ENCODE assay signal across 20 cellular contexts in genomic region chr7:148806187-148806586, GRCh38.
A peak's percentile ranks its signal among the peaks of the same experiment; 100 is the strongest.
DNase-seq lines count a peak whose midpoint lies in the region; ATAC-seq and TF ChIP-seq lines count a peak whose summit lies in the region.
"Had no signal": no experiment of that assay in that cellular context is flagged by ENCODE, and none has a peak within 500 bp of the region (broad histone marks: within the 10 kb centered on the region; RNA-seq: fewer than 3 reads in every experiment).

No MANE protein-coding gene starts in this region.

- H4K20me1 ChIP-seq in GM23248 (ENCODE audit: insufficient read depth) (no peaks in the 10 kb centered on the region), Karpas-422 (ENCODE audit: insufficient read depth, low read depth, low read length) (no peaks in the 10 kb centered on the region)

- no peaks in the 10 kb centered on the region for H3K27me3 ChIP-seq in naive thymus-derived CD4-positive, alpha-beta T cell (ENCODE audit: control insufficient read depth in 2 of 2, insufficient read depth in 2 of 2, low read length in 2 of 2)
- H3K27me3 ChIP-seq in GM23248 (replicated peaks; ENCODE audit: insufficient read depth) = no peaks in the 10 kb centered on the region
- H3K27me3 ChIP-seq in Karpas-422 (ENCODE audit: low read length) = no peaks in the 10 kb centered on the region
- H3K27me3 ChIP-seq: Peyer's patch had no signal

- H3K4me3 Mint-ChIP-seq in activated T-cell treated with anti-CD3 and anti-CD28 coated beads, Interleukin-2, amount 50 U/mL, for 24 hours = no peak overlapping the region
- H3K4me3 Mint-ChIP-seq in activated naive CD8-positive, alpha-beta T cell treated with anti-CD3 and anti-CD28 coated beads for 36 hours = no peak overlapping the region
- H3K4me3 Mint-ChIP-seq in naive thymus-derived CD4-positive, alpha-beta T cell = no peak overlapping the region

- peaks cover 7% of the 10 kb centered on the region for H3K4me1 Mint-ChIP-seq in activated T-cell treated with anti-CD3 and anti-CD28 coated beads, Interleukin-2, amount 50 U/mL, for 24 hours (ENCODE audit: low read depth)
- H3K4me1 Mint-ChIP-seq in activated naive CD8-positive, alpha-beta T cell treated with anti-CD3 and anti-CD28 coated beads for 36 hours = no peaks in the 10 kb centered on the region
- H3K4me1 Mint-ChIP-seq in naive thymus-derived CD4-positive, alpha-beta T cell = no peaks in the 10 kb centered on the region

- no peak overlapping the region for H3K9ac ChIP-seq in GM23248
- H3K9ac ChIP-seq in Karpas-422 (ENCODE audit: low read length) = no peak overlapping the region

- POLR2A ChIA-PET in HEK293 (lab: Yijun Ruan, JAX) = no interaction called here
- POLR2A ChIA-PET in naive thymus-derived CD4-positive, alpha-beta T cell (lab: Charles Lee) = no interaction called here

- H3K27ac Mint-ChIP-seq in activated T-cell treated with anti-CD3 and anti-CD28 coated beads, Interleukin-2, amount 50 U/mL, for 24 hours = peak overlapping the region; percentile 55
- peak overlapping the region; percentile 60 for H3K27ac Mint-ChIP-seq in activated naive CD8-positive, alpha-beta T cell treated with anti-CD3 and anti-CD28 coated beads for 36 hours
- peak overlapping the region in 5 of 9 donors; percentile 4 to 75 (median 42) for H3K27ac Mint-ChIP-seq in naive thymus-derived CD4-positive, alpha-beta T cell

- no peaks in the 10 kb centered on the region for H3K27me3 Mint-ChIP-seq in activated T-cell treated with anti-CD3 and anti-CD28 coated beads, Interleukin-2, amount 50 U/mL, for 24 hours
- H3K27me3 Mint-ChIP-seq in activated naive CD8-positive, alpha-beta T cell treated with anti-CD3 and anti-CD28 coated beads for 36 hours = no peaks in the 10 kb centered on the region
- no peaks in the 10 kb centered on the region for H3K27me3 Mint-ChIP-seq in naive thymus-derived CD4-positive, alpha-beta T cell

- H3K36me3 ChIP-seq in HEK293 (ENCODE audit: control insufficient read depth in 2 of 2, insufficient read depth in 1 of 2, low read length in 2 of 2) (peaks cover 2 to 74% of the 10 kb centered on the region in 2 experiments), GM23248 (ENCODE audit: low read depth) (peaks cover 11% of the 10 kb centered on the region; the same call in 1 of the 2 replicates), Karpas-422 (ENCODE audit: insufficient read depth, low read length) (peaks cover 40% of the 10 kb centered on the region)
- H3K36me3 ChIP-seq in naive thymus-derived CD4-positive, alpha-beta T cell (ENCODE audit: control insufficient read depth in 2 of 3, insufficient read depth in 3 of 3, low read length in 3 of 3) = peaks cover 0 to 32% (median 7%) of the 10 kb centered on the region in 3 experiments

- intact Hi-C loops in naive thymus-derived CD4-positive, alpha-beta T cell (cut with micrococcal nuclease) = no loop called here

- no peaks in the 10 kb centered on the region for H3K79me2 ChIP-seq in GM23248 (ENCODE audit: insufficient read depth)
- H3K79me2 ChIP-seq in Karpas-422 (ENCODE audit: low read length) = no peaks in the 10 kb centered on the region

- in situ Hi-C loops in GM23248 (cut with MboI) = no loop called here

- H3K9me3 ChIP-seq in HEK293 (ENCODE audit: control insufficient read depth, insufficient read depth, low read depth, low read length) = no peaks in the 10 kb centered on the region
- H3K9me3 ChIP-seq in naive thymus-derived CD4-positive, alpha-beta T cell (ENCODE audit: control insufficient read depth in 2 of 3, low read length in 3 of 3) = no peaks in the 10 kb centered on the region
- H3K9me3 ChIP-seq in GM23248 (ENCODE audit: low read depth) = no peaks in the 10 kb centered on the region
- no peaks in the 10 kb centered on the region for H3K9me3 ChIP-seq in Karpas-422 (ENCODE audit: low read length)
- H3K9me3 ChIP-seq: A549, Peyer's patch had no signal

- H3K4me2 ChIP-seq in GM23248 (ENCODE audit: unreplicated experiment) (no peak overlapping the region), Karpas-422 (ENCODE audit: low read depth, low read length, poor library complexity, severe bottlenecking) (no peak overlapping the region)
- H3K4me2 ChIP-seq: A549 had no signal

- H2AFZ ChIP-seq in GM23248 (no peak overlapping the region), Karpas-422 (ENCODE audit: low read length) (no peak overlapping the region)

- no peaks in the 10 kb centered on the region; the same call in 1 of the 2 replicates for H3F3A ChIP-seq in GM23248 (ENCODE audit: insufficient read depth)

- H3K27ac ChIP-seq in HEK293 (ENCODE audit: extremely low read depth, low read depth, low read length) (no peak overlapping the region), GM23248 (no peak overlapping the region), Karpas-422 (ENCODE audit: low read length) (no peak overlapping the region)
- H3K27ac ChIP-seq in naive thymus-derived CD4-positive, alpha-beta T cell (ENCODE audit: low read depth, low read length) = no peak overlapping the region
- H3K27ac ChIP-seq: A549, Peyer's patch had no signal

- H3K9me2 ChIP-seq in GM23248 (ENCODE audit: insufficient read depth) (no peaks in the 10 kb centered on the region), Karpas-422 (replicated peaks; ENCODE audit: insufficient read depth, low read length) (no peaks in the 10 kb centered on the region)

- no peak for ATAC-seq in naive thymus-derived CD4-positive, alpha-beta T cell
- ATAC-seq in HG02623 (IDR thresholded peaks at IDR 0.05; ENCODE audit: unreplicated experiment) = no peak
- ATAC-seq: A549 had no signal

- CTCF ChIA-PET in HEK293 (lab: Yijun Ruan, JAX) = no interaction called here
- CTCF ChIA-PET in naive thymus-derived CD4-positive, alpha-beta T cell (lab: Charles Lee) = no interaction called here

- TF ChIP-seq CTCF in HEK293 (tag by site-specific recombination; IDR thresholded peaks at IDR 0.05) = no peak

- DNase-seq in activated T-cell treated with anti-CD3 and anti-CD28 coated beads, Interleukin-2, amount 50 U/mL, for 24 hours = no peak
- no peak for DNase-seq in activated T-cell treated with anti-CD3 and anti-CD28 coated beads, Interleukin-2, amount 50 U/mL, for 1 hour
- no peak for DNase-seq in activated naive CD8-positive, alpha-beta T cell treated with anti-CD3 and anti-CD28 coated beads for 36 hours
- no peak for DNase-seq in naive thymus-derived CD4-positive, alpha-beta T cell
- DNase-seq in GM23248 (no peak), Karpas-422 (no peak)
- DNase-seq: C1 segment of cervical spinal cord, COR-L47, GF-D8, Kasumi-1, NCI-H1105, NCI-H1694, NCI-H2107, NCI-H2227 treated with DMSO at 0.1 percent for 48 hours, NCI-H524, Peyer's patch, SHP77 had no signal

- H3K4me1 ChIP-seq in HEK293 (ENCODE audit: control insufficient read depth, insufficient read depth, low read length) (no peaks in the 10 kb centered on the region), GM23248 (ENCODE audit: insufficient read depth) (no peaks in the 10 kb centered on the region), Karpas-422 (ENCODE audit: low read length) (no peaks in the 10 kb centered on the region)
- no peaks in the 10 kb centered on the region for H3K4me1 ChIP-seq in naive thymus-derived CD4-positive, alpha-beta T cell (ENCODE audit: control insufficient read depth in 2 of 2, insufficient read depth in 2 of 2, low read length in 2 of 2)
- H3K4me1 ChIP-seq: A549, Peyer's patch had no signal

- peaks cover 95% of the 10 kb centered on the region for H3K36me3 Mint-ChIP-seq in activated T-cell treated with anti-CD3 and anti-CD28 coated beads, Interleukin-2, amount 50 U/mL, for 24 hours (ENCODE audit: low read depth)
- peaks cover 30% of the 10 kb centered on the region for H3K36me3 Mint-ChIP-seq in activated naive CD8-positive, alpha-beta T cell treated with anti-CD3 and anti-CD28 coated beads for 36 hours
- H3K36me3 Mint-ChIP-seq in naive thymus-derived CD4-positive, alpha-beta T cell = peaks cover 4 to 58% (median 18%) of the 10 kb centered on the region in 5 donors

- 75 to 78% methylated on average over 7 of the region's 7 CpGs for WGBS in GM23248 (ENCODE audit: low coverage in 1 of 2, low lambda C conversion rate in 2 of 2, missing lambda C conversion rate in 2 of 2), 2 experiments

- no peak overlapping the region for H3K4me3 ChIP-seq in HEK293 (ENCODE audit: low read depth, low read length)
- H3K4me3 ChIP-seq in naive thymus-derived CD4-positive, alpha-beta T cell (ENCODE audit: low read length) = no peak overlapping the region
- no peak overlapping the region for H3K4me3 ChIP-seq in GM23248
- no peak overlapping the region for H3K4me3 ChIP-seq in Karpas-422 (ENCODE audit: low read length)
- H3K4me3 ChIP-seq: A549, Peyer's patch had no signal

- no peaks in the 10 kb centered on the region for H3K9me3 Mint-ChIP-seq in activated T-cell treated with anti-CD3 and anti-CD28 coated beads, Interleukin-2, amount 50 U/mL, for 24 hours
- no peaks in the 10 kb centered on the region for H3K9me3 Mint-ChIP-seq in activated naive CD8-positive, alpha-beta T cell treated with anti-CD3 and anti-CD28 coated beads for 36 hours
- H3K9me3 Mint-ChIP-seq in naive thymus-derived CD4-positive, alpha-beta T cell = no peaks in the 10 kb centered on the region

TF ChIP-seq in HEK293, 187 proteins besides CTCF, POLR2A, EP300 and RAD21:
- peak; percentile 63; the same call in 1 of the 2 replicates for TF ChIP-seq SCRT2 (tag by site-specific recombination; IDR thresholded peaks at IDR 0.05)
- no peak for TF ChIP-seq PRDM4 (tag by site-specific recombination; IDR thresholded peaks at IDR 0.05)
TF ChIP-seq in HEK293: peak in this region for 1.
